In genomic region chr5:73564018-73564417, GRCh38 we compare ENCODE assay signal across 8 cellular contexts. TPM values are rescaled to one million over a fixed set of nuclear protein-coding genes. Genes with fewer than 3 reads are reported as not detected.
A peak's percentile ranks its signal among the peaks of the same experiment; 100 is the strongest.
DNase-seq lines count a peak whose midpoint lies in the region; ATAC-seq and TF ChIP-seq lines count a peak whose summit lies in the region.

No MANE protein-coding gene starts in this region.

- H3K4me1 ChIP-seq in Panc1 (ENCODE audit: control insufficient read depth, insufficient read depth, low read length) (peaks cover 19% of the 10 kb centered on the region; the same call in 1 of the 2 replicates), rectal smooth muscle tissue (ENCODE audit: control insufficient read depth, insufficient read depth, low read length) (peaks cover 8% of the 10 kb centered on the region)

- no peak for DNase-seq in GM06990 (ENCODE audit: extremely low read depth, insufficient read length)
- no peak for DNase-seq in Panc1 (ENCODE audit: low read depth, low spot score)
- no peak for DNase-seq in epithelial cell of prostate (ENCODE audit: low read depth, low spot score)
- DNase-seq in SHP77 (lab: John Stamatoyannopoulos, UW) = no peak
- DNase-seq in GOT3 (lab: John Stamatoyannopoulos, UW) = no peak
- no peak for DNase-seq in AG08396 (ENCODE audit: low spot score)
- DNase-seq in mesenteric fat pad (ENCODE audit: low spot score) = no peak

- in situ Hi-C loops in Panc1 (cut with HindIII; ENCODE audit: low pct_unique_long_range_greater_than_20kb, low sequenced_read_pairs) = no loop called here

- no peak for ATAC-seq in Panc1

- intact Hi-C loops in Panc1 (cut with micrococcal nuclease; ENCODE audit: unreplicated experiment) = no loop called here

- no peak for TF ChIP-seq CTCF in GM06990 (IDR thresholded peaks at IDR 0.05; ENCODE audit: insufficient read depth, low read length, poor library complexity, severe bottlenecking)
- TF ChIP-seq CTCF in Panc1 (IDR thresholded peaks at IDR 0.05) = no peak

- CTCF ChIA-PET in Panc1 (lab: Charles Lee) = interaction anchor here (0.7 kb wide), 1 partner anchor 75 kb away, joined by 4 read pairs; no protein-coding TSS in a partner anchor

- no peaks in the 10 kb centered on the region for H3K9me3 ChIP-seq in Panc1 (ENCODE audit: control insufficient read depth, insufficient read depth, low read depth, low read length)

- peak overlapping the region; percentile 91 for H3K4me3 ChIP-seq in GM06990 (replicated peaks; ENCODE audit: low read depth, low read length)
- H3K4me3 ChIP-seq in Panc1 (ENCODE audit: low read depth in 2 of 2, low read length in 2 of 2) = peak overlapping the region; percentile 98 to 100
- peak overlapping the region; percentile 99 for H3K4me3 ChIP-seq in rectal smooth muscle tissue (ENCODE audit: low read length)

- H3K27ac ChIP-seq in Panc1 (ENCODE audit: low read length) = peak overlapping the region; percentile 99
- H3K27ac ChIP-seq in epithelial cell of prostate = peak overlapping the region; percentile 79
- no peak overlapping the region for H3K27ac ChIP-seq in rectal smooth muscle tissue (ENCODE audit: low read depth, low read length)

- H3K27me3 ChIP-seq in GM06990 (replicated peaks; ENCODE audit: control insufficient read depth, insufficient read depth, low read length) = no peaks in the 10 kb centered on the region
- no peaks in the 10 kb centered on the region for H3K27me3 ChIP-seq in Panc1 (ENCODE audit: control insufficient read depth, insufficient read depth, low read length)
- peaks cover 2% of the 10 kb centered on the region for H3K27me3 ChIP-seq in rectal smooth muscle tissue (ENCODE audit: control insufficient read depth, insufficient read depth, low read length)

- BruUV-seq in Panc1 (replicated peaks; lab: Mats Ljungman, UMichigan) = TSS peak; percentile 76

- H3K36me3 ChIP-seq in GM06990 (ENCODE audit: control insufficient read depth, insufficient read depth, low read length) (no peaks in the 10 kb centered on the region), Panc1 (ENCODE audit: control insufficient read depth, insufficient read depth, low read length) (peaks cover under 1% of the 10 kb centered on the region; the same call in 1 of the 2 replicates), rectal smooth muscle tissue (ENCODE audit: control insufficient read depth, insufficient read depth, low read length) (peaks cover 5% of the 10 kb centered on the region)

- H3K9ac ChIP-seq in rectal smooth muscle tissue (ENCODE audit: low read length) = no peak overlapping the region

- POLR2A ChIA-PET in Panc1 (lab: Charles Lee) = interaction anchor here (0.6 to 0.7 kb wide), 2 partner anchors 67 to 120 kb away, joined by 3 to 11 read pairs; no protein-coding TSS in a partner anchor

RNA-seq across cellular contexts. Expression of gene ANKRA2, which starts 1.4 kb away (rescaled TPM):
- total RNA-seq in Panc1 (2021; ENCODE audit: unreplicated experiment) (6.7 TPM), mesenteric fat pad (8.7 TPM)
- 8.6 TPM for polyA plus RNA-seq in Panc1 (2012; ENCODE audit: insufficient read length)

RNA-seq across cellular contexts. Expression of gene UTP15, which starts 1.5 kb away (rescaled TPM):
- total RNA-seq in Panc1 (2021; ENCODE audit: unreplicated experiment) (38.8 TPM), mesenteric fat pad (19.5 TPM)
- 8.5 TPM for polyA plus RNA-seq in Panc1 (2012; ENCODE audit: insufficient read length)
